Comparison of ENCODE assay signal across 3 cellular contexts in genomic region chr16:4376820-4377572, GRCh38.
TF ChIP-seq lines count a peak whose summit lies in the region.

No MANE protein-coding gene starts in this region.

TF ChIP-seq in SK-N-SH, 30 proteins besides CTCF, POLR2A, EP300 and RAD21:
- TF ChIP-seq RXRA (IDR thresholded peaks at IDR 0.05; ENCODE audit: borderline replicate concordance, low read depth) (no peak), USF2 (IDR thresholded peaks at IDR 0.05; ENCODE audit: borderline replicate concordance, low read depth, low read length) (no peak), SMC3 (IDR thresholded peaks at IDR 0.05; ENCODE audit: low read depth, low read length) (no peak)

TF ChIP-seq in SK-N-SH treated with all-trans-retinoic acid at 6 μM for 48 hours, 23 proteins besides CTCF, POLR2A, EP300 and RAD21:
- TF ChIP-seq ESRRG (CRISPR knock-in tag; IDR thresholded peaks at IDR 0.05): no peak
- no peak for TF ChIP-seq RARB (CRISPR knock-in tag; IDR thresholded peaks at IDR 0.05)
- TF ChIP-seq ZNF70 (CRISPR knock-in tag; IDR thresholded peaks at IDR 0.05): no peak
- no peak for TF ChIP-seq ZNF565 (CRISPR knock-in tag; conservative IDR thresholded peaks at IDR 0.05; ENCODE audit: low read depth)
- no peak for TF ChIP-seq CREB5 (CRISPR knock-in tag; IDR thresholded peaks at IDR 0.05; ENCODE audit: low read depth)
- TF ChIP-seq BACH2 (CRISPR knock-in tag; IDR thresholded peaks at IDR 0.05; ENCODE audit: borderline replicate concordance): no peak
- no peak for TF ChIP-seq OSR1 (CRISPR knock-in tag; IDR thresholded peaks at IDR 0.05)
- TF ChIP-seq ZFP30 (CRISPR knock-in tag; IDR thresholded peaks at IDR 0.05): no peak
- no peak for TF ChIP-seq TSHZ2 (CRISPR knock-in tag; IDR thresholded peaks at IDR 0.05)
- TF ChIP-seq CSRNP3 (CRISPR knock-in tag; IDR thresholded peaks at IDR 0.05): no peak
- no peak for TF ChIP-seq GLIS3 (CRISPR knock-in tag; IDR thresholded peaks at IDR 0.05)
- TF ChIP-seq POU6F1 (CRISPR knock-in tag; IDR thresholded peaks at IDR 0.05; ENCODE audit: borderline replicate concordance, low read depth): no peak
- no peak for TF ChIP-seq ARNTL (CRISPR knock-in tag; IDR thresholded peaks at IDR 0.05; ENCODE audit: borderline replicate concordance, low read depth)
- no peak for TF ChIP-seq TOX (CRISPR knock-in tag; IDR thresholded peaks at IDR 0.05; ENCODE audit: borderline replicate concordance)
- no peak for TF ChIP-seq PPARA (CRISPR knock-in tag; IDR thresholded peaks at IDR 0.05; ENCODE audit: borderline replicate concordance)

TF ChIP-seq in H1, 55 proteins besides CTCF, POLR2A, EP300 and RAD21:
- TF ChIP-seq CEBPB (IDR thresholded peaks at IDR 0.05; ENCODE audit: low read depth, low read length): peak; percentile 63; the same call in 1 of the 2 replicates
- TF ChIP-seq PHF8 (conservative IDR thresholded peaks at IDR 0.05; ENCODE audit: low read depth, low read length): no peak
